ENCODE assay signal across 26 cellular contexts in genomic region chr1:1297802-1298424, GRCh38. TPM values are rescaled to one million over a fixed set of nuclear protein-coding genes. Genes with fewer than 3 reads are reported as not detected.
"Had no signal": no experiment of that assay in that cellular context is flagged by ENCODE, and none has a peak within 500 bp of the region (broad histone marks: within the 10 kb centered on the region; RNA-seq: fewer than 3 reads in every experiment).

No MANE protein-coding gene starts in this region.

- DNase-seq: cerebellar nuclear complex; effector CD8-positive, alpha-beta T cell; endodermal cell; foreskin keratinocyte; heart right ventricle; hippocampal formation; immature natural killer cell; islet precursor cell; kidney glomerular epithelial cell; mucosa of descending colon; naive B cell; psoas muscle; right cardiac atrium; spleen; stimulated activated CD4-positive, alpha-beta T cell treated with anti-CD3 and anti-CD28 coated beads, Interleukin-4, amount 100 ng/mL, for 4 hours; stimulated activated naive CD8-positive, alpha-beta T cell treated with anti-CD3 and anti-CD28 coated beads, Interleukin-15, Interleukin-2, amounts not matched to agents 100 U/mL and 50 U/mL, for 24 hours; transverse colon; upper lobe of right lung; uterus had no signal

- H3K4me1 ChIP-seq: psoas muscle, transverse colon, upper lobe of right lung, uterus had no signal

- FAIRE-seq: colon had no signal

- H3K36me3 ChIP-seq: transverse colon, upper lobe of right lung, uterus had no signal

- H3K4me3 ChIP-seq: esophagus muscularis mucosa, gastroesophageal sphincter, heart right ventricle, lung, mucosa of descending colon, psoas muscle, skin epidermis, spleen, transverse colon, upper lobe of right lung, uterus had no signal

- ATAC-seq: foreskin keratinocyte; gastroesophageal sphincter; heart right ventricle; mucosa of descending colon; psoas muscle; right cardiac atrium; stimulated activated memory B cell treated with anti-CD40 and anti-IgM and Interleukin-4, amounts not matched to agents 10 μg/mL and 1 μg/mL and 100 μg/mL, for 72 hours; stimulated activated naive CD8-positive, alpha-beta T cell treated with anti-CD3 and anti-CD28 coated beads, Interleukin-15, Interleukin-2, amounts not matched to agents 100 U/mL and 50 U/mL, for 24 hours; upper lobe of right lung had no signal

- H3K9me3 ChIP-seq: esophagus muscularis mucosa, gastroesophageal sphincter, heart right ventricle, mucosa of descending colon, psoas muscle, spleen, transverse colon, upper lobe of right lung, uterus had no signal

- H3K27me3 ChIP-seq: esophagus muscularis mucosa, foreskin keratinocyte, gastroesophageal sphincter, heart right ventricle, spleen, transverse colon, upper lobe of right lung, uterus had no signal

- H3K27ac ChIP-seq: epithelial cell of prostate, esophagus muscularis mucosa, foreskin keratinocyte, gastroesophageal sphincter, heart right ventricle, psoas muscle, skin epidermis, spleen, transverse colon, upper lobe of right lung, uterus had no signal

RNA-seq across cellular contexts. Expression of gene SCNN1D, which starts 17.7 kb away (rescaled TPM):
- polyA plus RNA-seq: immature natural killer cell had no signal
